Comparison of ENCODE assay signal across 9 cellular contexts in genomic region chr9:124776613-124776951, GRCh38. TPM values are rescaled to one million over a fixed set of nuclear protein-coding genes. Genes with fewer than 3 reads are reported as not detected.
A peak's percentile ranks its signal among the peaks of the same experiment; 100 is the strongest.
DNase-seq lines count a peak whose midpoint lies in the region; ATAC-seq, FAIRE-seq and TF ChIP-seq lines count a peak whose summit lies in the region.
"Had no signal": no experiment of that assay in that cellular context is flagged by ENCODE, and none has a peak within 500 bp of the region (broad histone marks: within the 10 kb centered on the region; RNA-seq: fewer than 3 reads in every experiment).

No MANE protein-coding gene starts in this region.

- peak overlapping the region; percentile 93 for H3K4me2 ChIP-seq in HepG2 (ENCODE audit: low read depth, low read length)

- no peaks in the 10 kb centered on the region for H4K20me1 ChIP-seq in HepG2 (ENCODE audit: insufficient read depth, low read length)

- no peak overlapping the region for H3K27ac Mint-ChIP-seq in activated CD4-positive, alpha-beta T cell treated with anti-CD3 and anti-CD28 coated beads for 36 hours
- no peak overlapping the region for H3K27ac Mint-ChIP-seq in activated naive CD8-positive, alpha-beta T cell treated with anti-CD3 and anti-CD28 coated beads, Interleukin-2, amount 50 U/mL, for 24 hours

- H3K4me3 ChIP-seq in HepG2 (replicated peaks in 1 of 3; ENCODE audit: insufficient read depth in 1 of 3, low read depth in 2 of 3, low read length in 3 of 3), result peak overlapping the region; percentile 47 to 72 (median 50)
- peak overlapping the region; percentile 53 to 54 for H3K4me3 ChIP-seq in testis

- H3K9me3 ChIP-seq in HepG2 (ENCODE audit: low read length) (no peaks in the 10 kb centered on the region), testis (no peaks in the 10 kb centered on the region)

- TF ChIP-seq CTCF in HepG2 (CRISPR knock-in tag; IDR thresholded peaks at IDR 0.05), result no peak
- no peak for TF ChIP-seq CTCF in testis (IDR thresholded peaks at IDR 0.05)

- POLR2A ChIA-PET in activated CD4-positive, alpha-beta T cell treated with anti-CD3 and anti-CD28 coated beads for 36 hours (lab: Charles Lee), result interaction anchor here (0.5 kb wide), 1 partner anchor 349 kb away, joined by 4 read pairs; no protein-coding TSS in a partner anchor
- POLR2A ChIA-PET in HepG2 (lab: Yijun Ruan, JAX), result interaction anchor here (1.4 to 2.0 kb wide), 2 partner anchors 76 to 79 kb away, joined by 5 to 6 read pairs; partner anchors contain the start of gene WDR38

- H3K27me3 ChIP-seq in HepG2 (ENCODE audit: control insufficient read depth in 1 of 2, insufficient read depth in 2 of 2, low read length in 2 of 2), result peaks cover 2 to 22% of the 10 kb centered on the region in 2 experiments; a peak in 4 of 5 replicates
- no peaks in the 10 kb centered on the region for H3K27me3 ChIP-seq in testis

- no peak for ATAC-seq in activated CD4-positive, alpha-beta T cell treated with anti-CD3 and anti-CD28 coated beads for 36 hours
- no peak for ATAC-seq in activated naive CD8-positive, alpha-beta T cell treated with anti-CD3 and anti-CD28 coated beads, Interleukin-2, amount 50 U/mL, for 24 hours
- no peak for ATAC-seq in HepG2
- ATAC-seq in GM21367 (IDR thresholded peaks at IDR 0.05; ENCODE audit: unreplicated experiment), result no peak

- no peak for TF ChIP-seq POLR2A in HepG2 (IDR thresholded peaks at IDR 0.05; ENCODE audit: insufficient read depth in 1 of 2, low read depth in 2 of 2, low read length in 2 of 2)
- no peak for TF ChIP-seq POLR2A in testis (IDR thresholded peaks at IDR 0.05)

- H3K79me2 ChIP-seq in HepG2 (ENCODE audit: insufficient read depth, low read length), result no peaks in the 10 kb centered on the region

- peak overlapping the region; percentile 58 for H3K4me3 Mint-ChIP-seq in activated CD4-positive, alpha-beta T cell treated with anti-CD3 and anti-CD28 coated beads for 36 hours
- H3K4me3 Mint-ChIP-seq in activated naive CD8-positive, alpha-beta T cell treated with anti-CD3 and anti-CD28 coated beads, Interleukin-2, amount 50 U/mL, for 24 hours, result peak overlapping the region; percentile 68

- CTCF ChIA-PET in activated CD4-positive, alpha-beta T cell treated with anti-CD3 and anti-CD28 coated beads for 36 hours (lab: Charles Lee), result interaction anchor here (0.6 to 12.5 kb wide), 7 partner anchors 10 to 155 kb away, joined by 3 to 260 read pairs (median 4); partner anchors contain the start of gene WDR38
- CTCF ChIA-PET in HepG2 (lab: Yijun Ruan, JAX; ENCODE audit: low intra/inter-chr PET ratio, low total read pairs), result interaction anchor here (4.0 kb wide), 1 partner anchor 76 kb away, joined by 18 read pairs; the partner anchor contains the start of gene WDR38

- no peak overlapping the region for H3K9ac ChIP-seq in HepG2 (ENCODE audit: insufficient read depth, low read depth, low read length)

- TF ChIP-seq EP300 in HepG2 (IDR thresholded peaks at IDR 0.05; ENCODE audit: low read depth in 2 of 2, low read length in 2 of 2) (no peak), HepG2 (CRISPR knock-in tag; IDR thresholded peaks at IDR 0.05; ENCODE audit: borderline replicate concordance) (no peak)

- H2AFZ ChIP-seq in HepG2 (ENCODE audit: low read length), result no peak overlapping the region

- H3K9me3 Mint-ChIP-seq in activated CD4-positive, alpha-beta T cell treated with anti-CD3 and anti-CD28 coated beads for 36 hours (ENCODE audit: low read depth), result no peaks in the 10 kb centered on the region
- H3K9me3 Mint-ChIP-seq in activated naive CD8-positive, alpha-beta T cell treated with anti-CD3 and anti-CD28 coated beads, Interleukin-2, amount 50 U/mL, for 24 hours, result no peaks in the 10 kb centered on the region

- no peak for FAIRE-seq in HepG2 (lab: Jason Lieb, UNC)

- peaks cover 20% of the 10 kb centered on the region for H3K4me1 Mint-ChIP-seq in activated CD4-positive, alpha-beta T cell treated with anti-CD3 and anti-CD28 coated beads for 36 hours
- H3K4me1 Mint-ChIP-seq in activated naive CD8-positive, alpha-beta T cell treated with anti-CD3 and anti-CD28 coated beads, Interleukin-2, amount 50 U/mL, for 24 hours, result peaks cover 30% of the 10 kb centered on the region

- H3K36me3 ChIP-seq in HepG2 (replicated peaks in 1 of 2; ENCODE audit: control insufficient read depth in 1 of 2, insufficient read depth in 2 of 2, low read length in 2 of 2) (no peaks in the 10 kb centered on the region), testis (ENCODE audit: low read depth, missing control alignments) (no peaks in the 10 kb centered on the region)

- no peaks in the 10 kb centered on the region for H3K36me3 Mint-ChIP-seq in activated CD4-positive, alpha-beta T cell treated with anti-CD3 and anti-CD28 coated beads for 36 hours (ENCODE audit: low read depth)
- H3K36me3 Mint-ChIP-seq in activated naive CD8-positive, alpha-beta T cell treated with anti-CD3 and anti-CD28 coated beads, Interleukin-2, amount 50 U/mL, for 24 hours (ENCODE audit: low read depth), result no peaks in the 10 kb centered on the region

- H3K27me3 Mint-ChIP-seq in activated CD4-positive, alpha-beta T cell treated with anti-CD3 and anti-CD28 coated beads for 36 hours, result peaks cover 39% of the 10 kb centered on the region
- H3K27me3 Mint-ChIP-seq in activated naive CD8-positive, alpha-beta T cell treated with anti-CD3 and anti-CD28 coated beads, Interleukin-2, amount 50 U/mL, for 24 hours, result peaks cover 39% of the 10 kb centered on the region

- peaks cover 61% of the 10 kb centered on the region for H3K4me1 ChIP-seq in HepG2 (ENCODE audit: insufficient read depth, low read length)
- peaks cover 5% of the 10 kb centered on the region for H3K4me1 ChIP-seq in testis

- in situ Hi-C loops in HepG2 (cut with HindIII; ENCODE audit: extremely low pct_ligation_motif_present, low pct_unique_long_range_greater_than_20kb), result loop anchor here (10.0 kb wide), 1 partner anchor 598 kb away; no protein-coding TSS in a partner anchor

- no peak for DNase-seq in activated CD4-positive, alpha-beta T cell treated with anti-CD3 and anti-CD28 coated beads for 36 hours
- DNase-seq in activated CD4-positive, alpha-beta T cell treated with anti-CD3 and anti-CD28 coated beads, Interleukin-2, amount 50 U/mL, for 48 hours, result no peak
- DNase-seq in activated naive CD8-positive, alpha-beta T cell treated with anti-CD3 and anti-CD28 coated beads, Interleukin-2, amount 50 U/mL, for 24 hours, result no peak
- DNase-seq in HepG2 (ENCODE audit: low spot score), result no peak
- DNase-seq in testis, result no peak
- DNase-seq in epidermal melanocyte (ENCODE audit: insufficient read length, low spot score), result no peak
- no peak for DNase-seq in 8988T
- DNase-seq: occipital lobe had no signal

- 16% methylated on average over 7 of the region's 12 CpGs for whole genome bisulfite sequencing in HepG2 (ENCODE audit: low lambda C conversion rate)
- 5 to 8% methylated on average over 9 to 11 of the region's 12 CpGs for WGBS in testis, 2 donors

- intact Hi-C loops in activated CD4-positive, alpha-beta T cell treated with anti-CD3 and anti-CD28 coated beads for 36 hours (cut with DNase I, micrococcal nuclease), result no loop called here
- intact Hi-C loops in HepG2 (cut with micrococcal nuclease; ENCODE audit: unreplicated experiment), result loop anchor here (5.0 to 10.0 kb wide), 3 partner anchors 41 to 598 kb away; partner anchors contain the start of gene SCAI
- intact Hi-C loops in testis (cut with DNase I; ENCODE audit: low total_unique reads), result loop anchor here (10.0 kb wide), 1 partner anchor 368 kb away; the partner anchor contains the start of gene SCAI

- BruUV-seq in HepG2 (replicated peaks; lab: Mats Ljungman, UMichigan), result no TSS peak

- TF ChIP-seq RAD21 in HepG2 (CRISPR knock-in tag; IDR thresholded peaks at IDR 0.05), result no peak

- H3K27ac ChIP-seq in HepG2 (ENCODE audit: extremely low read length, insufficient read depth, low read length), result no peak overlapping the region
- no peak overlapping the region for H3K27ac ChIP-seq in testis

RNA-seq across cellular contexts. Expression of gene OLFML2A, which starts 0.4 kb away (rescaled TPM):
- under 1 TPM in 1 of 2 experiments, not detected in 1; 0.05 TPM for total RNA-seq in activated CD4-positive, alpha-beta T cell treated with anti-CD3 and anti-CD28 coated beads for 36 hours
- total RNA-seq in HepG2 (2016; rRNA removed; fragmentation: Illumina TruSeq; extraction: Trizol) (0.02 TPM in 1 of 2 replicates, not detected in the other), testis (1 to 10 TPM; 2.6 to 5.2 TPM)
- total RNA-seq in HepG2 (2016; cell fraction: cytosol; rRNA removed; fragmentation: Illumina TruSeq; extraction: Trizol; ENCODE audit: low read depth), result under 0.01 and 0.09 TPM in 2 replicates
- total RNA-seq in HepG2 (2016; cell fraction: insoluble cytoplasmic fraction; rRNA removed; fragmentation: Illumina TruSeq; extraction: Trizol), result 0.02 TPM in 1 of 2 replicates, not detected in the other
- total RNA-seq in HepG2 (2016; cell fraction: membrane; rRNA removed; fragmentation: Illumina TruSeq; extraction: Trizol), result 0.03 TPM in 2 replicates
- total RNA-seq in HepG2 (2016; cell fraction: nucleus; rRNA removed; fragmentation: Illumina TruSeq; extraction: Trizol), result 0.06 and 0.09 TPM in 2 replicates
- polyA plus RNA-seq in HepG2 (2011; rRNA removed) (0.01 and 0.04 TPM in 2 replicates), testis (ENCODE audit: insufficient read depth, low read depth, low replicate concordance) (4.0 TPM)
- 0.03 and 0.04 TPM in 2 replicates for polyA plus RNA-seq in HepG2 (2011; cell fraction: cytosol; rRNA removed)
- polyA plus RNA-seq in HepG2 (2011; cell fraction: nucleus; rRNA removed), result 0.02 and 0.05 TPM in 2 replicates
- polyA plus RNA-seq in HepG2 (2012), result 0.01 TPM in 1 of 2 replicates, not detected in the other
- polyA plus RNA-seq in HepG2 (2016; cell fraction: cytosol; fragmentation: Illumina TruSeq; extraction: Trizol; ENCODE audit: low read depth), result not detected in 2 replicates
- 0.03 TPM in 1 of 2 replicates, not detected in the other for polyA plus RNA-seq in HepG2 (2016; cell fraction: insoluble cytoplasmic fraction; fragmentation: Illumina TruSeq; extraction: Trizol; ENCODE audit: low read depth)
- not detected in 2 replicates for polyA plus RNA-seq in HepG2 (2016; cell fraction: membrane; fragmentation: Illumina TruSeq; extraction: Trizol; ENCODE audit: low read depth)
- polyA plus RNA-seq in HepG2 (2016; cell fraction: nucleus; fragmentation: Illumina TruSeq; extraction: Trizol; ENCODE audit: insufficient read depth, low read depth), result 0.07 TPM in 1 of 2 replicates, not detected in the other
- polyA minus RNA-seq in HepG2 (2011; rRNA and poly(A)+ RNA removed; ENCODE audit: low replicate concordance), result 0.08 and 2.8 TPM in 2 replicates
- 0.09 and 0.30 TPM in 2 replicates for polyA minus RNA-seq in HepG2 (2011; cell fraction: cytosol; rRNA and poly(A)+ RNA removed)
- 0.12 and 0.26 TPM in 2 replicates for polyA minus RNA-seq in HepG2 (2011; cell fraction: nucleus; rRNA and poly(A)+ RNA removed)

RNA-seq across cellular contexts. Expression of gene NR6A1, which starts 5.5 kb away (rescaled TPM):
- total RNA-seq in activated CD4-positive, alpha-beta T cell treated with anti-CD3 and anti-CD28 coated beads for 36 hours, result 1 to 10 TPM in 1 of 2 experiments, under 1 TPM in 1; 0.82 to 1.1 TPM
- total RNA-seq in HepG2 (2016; rRNA removed; fragmentation: Illumina TruSeq; extraction: Trizol) (31.5 and 50.9 TPM in 2 replicates), testis (100 to 1,000 TPM in 1 of 2 donors, 10 to 100 TPM in 1; 92.1 to 100 TPM)
- 10.7 and 12.1 TPM in 2 replicates for total RNA-seq in HepG2 (2016; cell fraction: cytosol; rRNA removed; fragmentation: Illumina TruSeq; extraction: Trizol; ENCODE audit: low read depth)
- 28.3 and 52.2 TPM in 2 replicates for total RNA-seq in HepG2 (2016; cell fraction: insoluble cytoplasmic fraction; rRNA removed; fragmentation: Illumina TruSeq; extraction: Trizol)
- 36.7 and 36.8 TPM in 2 replicates for total RNA-seq in HepG2 (2016; cell fraction: membrane; rRNA removed; fragmentation: Illumina TruSeq; extraction: Trizol)
- 24.3 and 28.3 TPM in 2 replicates for total RNA-seq in HepG2 (2016; cell fraction: nucleus; rRNA removed; fragmentation: Illumina TruSeq; extraction: Trizol)
- polyA plus RNA-seq in HepG2 (2011; rRNA removed) (19.7 and 28.1 TPM in 2 replicates), testis (ENCODE audit: insufficient read depth, low read depth, low replicate concordance) (54.6 TPM)
- polyA plus RNA-seq in HepG2 (2011; cell fraction: cytosol; rRNA removed), result 15.0 and 17.4 TPM in 2 replicates
- 18.1 and 19.3 TPM in 2 replicates for polyA plus RNA-seq in HepG2 (2011; cell fraction: nucleus; rRNA removed)
- 12.1 and 12.8 TPM in 2 replicates for polyA plus RNA-seq in HepG2 (2012)
- 4.2 and 4.9 TPM in 2 replicates for polyA plus RNA-seq in HepG2 (2016; cell fraction: cytosol; fragmentation: Illumina TruSeq; extraction: Trizol; ENCODE audit: low read depth)
- 20.4 and 24.5 TPM in 2 replicates for polyA plus RNA-seq in HepG2 (2016; cell fraction: insoluble cytoplasmic fraction; fragmentation: Illumina TruSeq; extraction: Trizol; ENCODE audit: low read depth)
- polyA plus RNA-seq in HepG2 (2016; cell fraction: membrane; fragmentation: Illumina TruSeq; extraction: Trizol; ENCODE audit: low read depth), result 8.8 and 10.3 TPM in 2 replicates
- polyA plus RNA-seq in HepG2 (2016; cell fraction: nucleus; fragmentation: Illumina TruSeq; extraction: Trizol; ENCODE audit: insufficient read depth, low read depth), result 21.9 and 25.3 TPM in 2 replicates
- 13.7 and 123 TPM in 2 replicates for polyA minus RNA-seq in HepG2 (2011; rRNA and poly(A)+ RNA removed; ENCODE audit: low replicate concordance)
- polyA minus RNA-seq in HepG2 (2011; cell fraction: cytosol; rRNA and poly(A)+ RNA removed), result 35.0 and 40.7 TPM in 2 replicates
- 26.1 and 27.2 TPM in 2 replicates for polyA minus RNA-seq in HepG2 (2011; cell fraction: nucleus; rRNA and poly(A)+ RNA removed)

Comparison
In these comparisons a context has a peak if more than half of its experiments do, and no peak if none do; other contexts are left out.
1. RNA of gene NR6A1, which starts 5.5 kb away (total RNA-seq): 92.1 to 100 TPM in testis and 10.7 to 52.2 TPM in HepG2; 0.82 to 1.1 TPM in activated CD4-positive, alpha-beta T cell treated with anti-CD3 and anti-CD28 coated beads for 36 hours; every median in the first group is over 4 times any median in the second.
2. intact Hi-C loops: an anchor here in HepG2 (5.0 to 10.0 kb wide) and testis (10.0 kb wide); none called in activated CD4-positive, alpha-beta T cell treated with anti-CD3 and anti-CD28 coated beads for 36 hours.